In genomic region chr3:31981206-31982181, GRCh38 we compare ENCODE assay signal across 8 cellular contexts. TPM values are rescaled to one million over a fixed set of nuclear protein-coding genes. Genes with fewer than 3 reads are reported as not detected.
DNase-seq lines count a peak whose midpoint lies in the region; ATAC-seq and TF ChIP-seq lines count a peak whose summit lies in the region.

TSS of gene OSBPL10 (minus strand) at chr3:31981262. CDS start at chr3:31981179, 83 bp downstream.
TSS of gene ZNF860 (plus strand) at chr3:31981750. CDS start at chr3:31989080, 7,330 bp downstream.

- H3K56ac ChIP-seq in H9 (ENCODE audit: insufficient read length, low read depth, low read length), result no peak within 1 kb of the TSS

- H3K23me2 ChIP-seq in H9 (ENCODE audit: insufficient read length, low read depth, low read length, poor library complexity, severe bottlenecking), result peaks cover 14% of the 10 kb centered on the region

- TF ChIP-seq CTCF in H9 (conservative IDR thresholded peaks at IDR 0.05) (no peak), fibroblast of mammary gland (conservative IDR thresholded peaks at IDR 0.05; ENCODE audit: control insufficient read depth, insufficient read depth, low read depth, low read length) (no peak), thoracic aorta (IDR thresholded peaks at IDR 0.05) (no peak)

- peak; percentile 42 for DNase-seq in D341Med (ENCODE audit: low spot score)
- DNase-seq in H9, result peak; percentile 80
- peak; percentile 85 for DNase-seq in NCI-H226
- DNase-seq in activated T-cell treated with anti-CD3 and anti-CD28 coated beads, Interleukin-2, amount 50 U/mL, for 48 hours, result peak; percentile 40 to 50
- DNase-seq in fibroblast of mammary gland (ENCODE audit: low read depth), result peak; percentile 90
- DNase-seq in thoracic aorta (ENCODE audit: low spot score), result peak; percentile 67

- H3K9me3 ChIP-seq in H9 (ENCODE audit: control insufficient read depth, low read depth, low read length) (no peaks in the 10 kb centered on the region), mucosa of rectum (ENCODE audit: control insufficient read depth in 2 of 2, low read length in 2 of 2) (no peaks in the 10 kb centered on the region), thoracic aorta (no peaks in the 10 kb centered on the region)

- H3K4me2 ChIP-seq in H9 (ENCODE audit: insufficient read depth, insufficient read length, low read length), result peak within 1 kb of the TSS; percentile 79

- no peak within 1 kb of the TSS for H2BK12ac ChIP-seq in H9 (ENCODE audit: insufficient read length, low read depth, low read length)

- no peak within 1 kb of the TSS for H4K91ac ChIP-seq in H9 (ENCODE audit: insufficient read length, low read depth, low read length)

- H3K27ac ChIP-seq in H9 (ENCODE audit: insufficient read length, low read depth, low read length) (no peak within 1 kb of the TSS), mucosa of rectum (ENCODE audit: low read depth in 2 of 2, low read length in 2 of 2) (peak within 1 kb of the TSS; percentile 87 to 92), thoracic aorta (peak within 1 kb of the TSS; percentile 83 to 86)

- ATAC-seq in thoracic aorta (ENCODE audit: insufficient number of reproducible peaks, low FRiP score, low read depth), result peak; percentile 90
- no peak for ATAC-seq in GM18519 (IDR thresholded peaks at IDR 0.05; ENCODE audit: low FRiP score, unreplicated experiment)

- no peak within 1 kb of the TSS for H2AK5ac ChIP-seq in H9 (ENCODE audit: insufficient read length, low read length)

- no peaks in the 10 kb centered on the region for H3K36me3 ChIP-seq in mucosa of rectum (ENCODE audit: control insufficient read depth in 2 of 2, insufficient read depth in 2 of 2, low read length in 2 of 2)
- H3K36me3 ChIP-seq in thoracic aorta, result no peaks in the 10 kb centered on the region

- peaks cover 3 to 13% (median 11%) of the 10 kb centered on the region in 3 experiments for H3K36me3 Mint-ChIP-seq in H9 (ENCODE audit: insufficient read depth in 1 of 3, low read depth in 3 of 3)

- H2BK15ac ChIP-seq in H9 (ENCODE audit: low read depth, low read length), result no peak within 1 kb of the TSS

- H2AFZ ChIP-seq in H9 (ENCODE audit: low read length), result no peak within 1 kb of the TSS

- peak within 1 kb of the TSS; percentile 77 for H3K4me3 ChIP-seq in fibroblast of mammary gland (ENCODE audit: control insufficient read depth, low read depth, low read length)
- peak within 1 kb of the TSS; percentile 88 to 94 for H3K4me3 ChIP-seq in mucosa of rectum (ENCODE audit: low read length in 2 of 2)
- peak within 1 kb of the TSS; percentile 87 for H3K4me3 ChIP-seq in thoracic aorta

- H3K4me1 ChIP-seq in H9 (ENCODE audit: insufficient read depth, low read length), result no peaks in the 10 kb centered on the region; the same call in 1 of the 2 replicates
- peaks cover 5 to 11% of the 10 kb centered on the region in 2 donors for H3K4me1 ChIP-seq in mucosa of rectum (ENCODE audit: control insufficient read depth in 2 of 2, insufficient read depth in 2 of 2, low read length in 2 of 2)
- H3K4me1 ChIP-seq in thoracic aorta (ENCODE audit: control insufficient read depth in 1 of 2, low read depth in 2 of 2), result peaks cover 0 to 16% of the 10 kb centered on the region in 2 donors

- H3K9ac ChIP-seq in H9 (ENCODE audit: extremely low read depth, insufficient read length, low read length) (peak within 1 kb of the TSS; percentile 81), mucosa of rectum (ENCODE audit: low read depth in 1 of 2, low read length in 2 of 2) (peak within 1 kb of the TSS; percentile 76 to 86)

- peaks cover 16 to 26% of the 10 kb centered on the region in 2 experiments for H3K4me1 Mint-ChIP-seq in H9

- H2BK20ac ChIP-seq in H9 (ENCODE audit: low read depth, low read length, poor library complexity, severe bottlenecking), result no peak within 1 kb of the TSS

- H3K14ac ChIP-seq in H9 (ENCODE audit: insufficient read depth, low read length), result peak within 1 kb of the TSS; percentile 77; the same call in 1 of the 2 replicates

- peaks cover 10% of the 10 kb centered on the region for H3K27me3 Mint-ChIP-seq in H9 (ENCODE audit: low read depth)

- H4K8ac ChIP-seq in H9 (replicated peaks; ENCODE audit: insufficient read length, low read depth, low read length), result no peak within 1 kb of the TSS

- no peaks in the 10 kb centered on the region for H3K79me1 ChIP-seq in H9 (ENCODE audit: insufficient read depth, low read depth, low read length, poor library complexity, severe bottlenecking)

- H3K23ac ChIP-seq in H9 (ENCODE audit: insufficient read length, low read depth, low read length), result no peak within 1 kb of the TSS

- no CpG with 5 or more reads among the region's 65 CpGs for WGBS in H9 (ENCODE audit: extremely low coverage, insufficient read length, low lambda C conversion rate)

- no peak within 1 kb of the TSS for H4K5ac ChIP-seq in H9 (ENCODE audit: insufficient read length, low read depth, low read length)

- no peak within 1 kb of the TSS for H3T11ph ChIP-seq in H9 (ENCODE audit: low read length)

- H3K79me2 ChIP-seq in H9 (ENCODE audit: insufficient read depth, low read length), result peaks cover 11% of the 10 kb centered on the region; the same call in 1 of the 2 replicates

- H3K18ac ChIP-seq in H9 (ENCODE audit: insufficient read length, low read depth, low read length), result peak within 1 kb of the TSS; percentile 71

- peak within 1 kb of the TSS; percentile 90 to 94 for H3K4me3 Mint-ChIP-seq in H9

- no peaks in the 10 kb centered on the region for H4K20me1 ChIP-seq in H9 (ENCODE audit: control insufficient read depth, insufficient read depth, insufficient read length)

- 0 out of 2 replicates have a peak, but pooled peaks cover 1% of the 10 kb centered on the region for H3K27me3 ChIP-seq in H9 (ENCODE audit: insufficient read depth, low read length)
- no peaks in the 10 kb centered on the region for H3K27me3 ChIP-seq in mucosa of rectum (ENCODE audit: control insufficient read depth in 2 of 2, insufficient read depth in 2 of 2, low read length in 2 of 2)
- H3K27me3 ChIP-seq in thoracic aorta (replicated peaks; ENCODE audit: insufficient read depth), result no peaks in the 10 kb centered on the region

- H2BK5ac ChIP-seq in H9 (ENCODE audit: insufficient read length, low read length), result no peak within 1 kb of the TSS

- H3K9me3 Mint-ChIP-seq in H9, result no peaks in the 10 kb centered on the region

- no peak within 1 kb of the TSS for H2BK120ac ChIP-seq in H9 (ENCODE audit: low read depth, low read length, poor library complexity, severe bottlenecking)

- peak within 1 kb of the TSS; percentile 70 to 93 (median 88) for H3K27ac Mint-ChIP-seq in H9

- no peak within 1 kb of the TSS for H3K4ac ChIP-seq in H9 (ENCODE audit: low read depth, low read length)

RNA-seq across cellular contexts. Expression of gene OSBPL10, which starts in this region (rescaled TPM):
- 42.7 and 46.7 TPM in 2 replicates for total RNA-seq in H9 (2021)
- total RNA-seq in thoracic aorta, result 100 to 1,000 TPM; 108 to 153 TPM

RNA-seq across cellular contexts. Expression of gene ZNF860, which starts in this region (rescaled TPM):
- total RNA-seq in H9 (2021), result 2.1 and 2.6 TPM in 2 replicates
- under 1 TPM; 0.71 to 0.81 TPM for total RNA-seq in thoracic aorta
